ENCODE assay signal across 27 cellular contexts in the genomic region with DNA sequence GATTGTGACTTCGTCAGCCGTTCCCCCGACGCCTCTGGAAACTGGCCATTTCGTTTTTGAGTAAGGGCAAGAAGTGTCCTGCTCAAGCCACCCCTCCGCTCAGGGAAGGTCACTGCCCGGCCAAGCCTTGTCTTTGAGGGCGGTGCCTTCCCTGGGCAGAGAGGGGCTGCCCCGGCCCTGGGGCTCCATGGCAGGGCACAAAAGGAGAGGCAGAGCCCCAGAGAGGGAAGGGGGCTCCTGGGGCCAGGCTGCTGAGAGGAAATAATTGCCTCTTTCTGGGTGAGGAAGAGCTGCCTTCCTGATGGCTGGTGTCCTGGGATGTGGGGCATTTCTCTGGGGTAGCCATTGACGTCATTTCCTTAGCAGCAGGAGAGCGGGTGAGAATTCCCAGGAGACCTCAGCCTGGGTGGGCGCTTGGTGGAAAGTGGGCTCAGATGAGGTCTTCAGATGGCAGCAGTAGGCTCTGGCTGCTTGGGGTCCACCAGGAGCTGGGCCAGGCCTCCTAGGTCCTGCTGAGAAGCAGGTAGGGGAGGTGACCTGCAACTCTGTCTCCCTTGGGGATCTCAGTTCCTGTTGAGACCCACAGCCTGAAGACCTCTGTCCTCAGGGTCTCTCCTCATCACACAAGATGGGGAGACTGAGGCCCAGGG. TPM values are rescaled to one million over a fixed set of nuclear protein-coding genes. Genes with fewer than 3 reads are reported as not detected.
"Had no signal": no experiment of that assay in that cellular context is flagged by ENCODE, and none has a peak within 500 bp of the region (broad histone marks: within the 10 kb centered on the region; RNA-seq: fewer than 3 reads in every experiment).

No MANE protein-coding gene starts in this region.

- H3K4me3 Mint-ChIP-seq: stimulated activated effector memory CD8-positive, alpha-beta T cell treated with anti-CD3 and anti-CD28 coated beads, Interleukin-12 subunit alpha, Interleukin-12 subunit beta, amount 100 ng/mL, for 72 hours; type B pancreatic cell had no signal

- H3K36me3 Mint-ChIP-seq: naive B cell; stimulated activated effector memory CD8-positive, alpha-beta T cell treated with anti-CD3 and anti-CD28 coated beads, Interleukin-12 subunit alpha, Interleukin-12 subunit beta, amount 100 ng/mL, for 72 hours; type B pancreatic cell had no signal

- H3K27me3 ChIP-seq: dorsolateral prefrontal cortex, thyroid gland had no signal

- FAIRE-seq: islet of Langerhans, small intestine, urothelium cell line had no signal

- H3K9me3 Mint-ChIP-seq: naive B cell; nephron; stimulated activated effector memory CD8-positive, alpha-beta T cell treated with anti-CD3 and anti-CD28 coated beads, Interleukin-12 subunit alpha, Interleukin-12 subunit beta, amount 100 ng/mL, for 72 hours; type B pancreatic cell had no signal

- H3K36me3 ChIP-seq: heart left ventricle, suprapubic skin, thyroid gland had no signal

- DNase-seq: cortex of kidney; dorsolateral prefrontal cortex; effector CD8-positive, alpha-beta T cell; foreskin melanocyte; hypothalamus; kidney glomerular epithelial cell; mesenchymal stem cell; naive B cell; psoas muscle; retina; stimulated activated CD4-positive, alpha-beta T cell treated with anti-CD3 and anti-CD28 coated beads, Interleukin-4, amount 100 ng/mL, for 1 hour; stimulated activated CD8-positive, alpha-beta memory T cell treated with anti-CD3 and anti-CD28 coated beads, Interleukin-4, amount 100 ng/mL, for 48 hours; stimulated activated naive CD8-positive, alpha-beta T cell treated with anti-CD3 and anti-CD28 coated beads, Interleukin-15, Interleukin-2, amounts not matched to agents 100 U/mL and 50 U/mL, for 24 hours; thyroid gland had no signal

- H3K4me3 ChIP-seq: lung, psoas muscle, suprapubic skin, thyroid gland had no signal

- H3K9me3 ChIP-seq: heart left ventricle, psoas muscle, suprapubic skin, thyroid gland had no signal

- H3K27ac Mint-ChIP-seq: stimulated activated effector memory CD8-positive, alpha-beta T cell treated with anti-CD3 and anti-CD28 coated beads, Interleukin-12 subunit alpha, Interleukin-12 subunit beta, amount 100 ng/mL, for 72 hours; type B pancreatic cell had no signal

- ATAC-seq: psoas muscle; stimulated activated effector memory CD8-positive, alpha-beta T cell treated with anti-CD3 and anti-CD28 coated beads, Interleukin-12 subunit alpha, Interleukin-12 subunit beta, amount 100 ng/mL, for 72 hours; stimulated activated naive CD8-positive, alpha-beta T cell treated with anti-CD3 and anti-CD28 coated beads, Interleukin-15, Interleukin-2, amounts not matched to agents 100 U/mL and 50 U/mL, for 24 hours had no signal

- H3K27ac ChIP-seq: psoas muscle, suprapubic skin, thyroid gland had no signal

- H3K4me1 ChIP-seq: psoas muscle had no signal

RNA-seq across cellular contexts. Expression of gene FAM163B, which starts 31.6 kb away (rescaled TPM):
- total RNA-seq: glomerular endothelial cell, heart left ventricle, osteoblast, psoas muscle, suprapubic skin, thyroid gland had no signal
- polyA plus RNA-seq: esophagus, psoas muscle had no signal

RNA-seq across cellular contexts. Expression of gene ADAMTSL2, which starts 43.1 kb away (rescaled TPM):
- total RNA-seq: glomerular endothelial cell had no signal

RNA-seq across cellular contexts. Expression of gene MYMK, which starts 52.8 kb away (rescaled TPM):
- total RNA-seq: glomerular endothelial cell, heart left ventricle, left lobe of liver, lung, osteoblast, suprapubic skin, thyroid gland had no signal
- polyA plus RNA-seq: esophagus, heart left ventricle, lung, small intestine had no signal

RNA-seq across cellular contexts. Expression of gene DBH, which starts 58.6 kb away (rescaled TPM):
- total RNA-seq: glomerular endothelial cell, osteoblast, suprapubic skin had no signal
- polyA plus RNA-seq: heart left ventricle had no signal
